ENCODE assay signal across 8 cellular contexts in the genomic region with DNA sequence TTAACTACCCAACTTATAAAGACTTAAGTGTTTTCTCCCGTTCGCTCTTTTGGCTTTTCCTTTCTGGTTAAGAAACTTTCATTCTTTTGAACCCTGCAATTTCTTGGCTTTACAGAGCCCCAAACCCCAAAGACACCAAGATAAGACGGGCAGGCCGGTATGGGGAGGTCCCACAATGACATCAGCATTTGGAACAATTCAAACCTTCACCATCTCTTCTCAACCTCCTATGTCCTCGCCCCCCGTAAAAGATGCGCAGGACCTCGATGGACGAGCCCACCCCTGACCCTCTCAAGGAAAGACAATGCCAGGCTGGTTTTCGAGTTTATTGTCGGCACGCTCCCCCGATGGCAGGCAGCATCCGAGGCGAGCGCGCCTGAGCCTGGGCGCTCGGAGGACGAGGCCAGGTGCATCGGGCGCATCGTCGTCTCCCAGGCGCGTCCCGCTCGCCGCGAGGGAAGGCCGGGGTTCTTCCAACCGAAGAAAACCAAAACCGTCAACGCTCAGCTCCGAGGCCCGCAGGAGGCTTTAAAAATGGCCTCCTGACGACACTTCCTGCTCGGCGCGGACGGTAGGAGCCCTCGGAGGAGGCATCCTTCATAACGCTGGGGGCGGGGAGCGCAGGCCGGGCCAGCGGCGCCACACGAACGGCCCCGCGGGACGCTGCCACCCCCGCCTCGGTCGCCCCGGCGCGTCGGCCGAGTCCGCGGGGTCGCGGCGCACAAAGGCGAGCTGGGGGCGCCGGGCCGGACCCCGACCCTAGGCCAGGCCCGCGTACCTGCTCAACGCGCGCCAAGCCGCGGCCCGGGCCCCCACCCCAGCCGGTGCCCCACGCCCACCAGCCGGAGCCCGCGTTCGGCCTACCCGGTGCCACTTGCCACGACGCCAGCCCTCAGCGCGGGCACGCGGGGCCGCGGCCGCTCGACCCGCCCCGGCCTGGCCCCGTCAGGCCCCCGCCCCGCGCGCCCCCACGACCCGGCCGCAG. TPM values are rescaled to one million over a fixed set of nuclear protein-coding genes. Genes with fewer than 3 reads are reported as not detected.
DNase-seq lines count a peak whose midpoint lies in the region; ATAC-seq and TF ChIP-seq lines count a peak whose summit lies in the region.

No MANE protein-coding gene starts in this region.

- H3K9me3 ChIP-seq in BE2C = peaks cover 3% of the 10 kb centered on the region
- no peaks in the 10 kb centered on the region for H3K9me3 ChIP-seq in iPS-20b (ENCODE audit: insufficient read depth, low read depth, low read length)

- in situ Hi-C loops in astrocyte of the spinal cord (cut with HindIII; ENCODE audit: low sequenced_read_pairs) = no loop called here

- DNase-seq in BE2C (peak; percentile 37), GM19240 (ENCODE audit: insufficient read length, low spot score) (peak; percentile 36), T-helper 22 cell (ENCODE audit: low read depth) (peak; percentile 26), astrocyte of the spinal cord (ENCODE audit: low read depth, low spot score) (peak; percentile 54), A172 (ENCODE audit: low spot score) (no peak)
- DNase-seq in stimulated activated CD4-positive, alpha-beta T cell treated with anti-CD3 and anti-CD28 coated beads, Interleukin-12 subunit alpha, Interleukin-12 subunit beta, amount 100 ng/mL, for 4 hours = peak; percentile 53

- H3K27me3 ChIP-seq in BE2C (no peaks in the 10 kb centered on the region), iPS-20b (ENCODE audit: insufficient read depth, low read length) (peaks cover 69% of the 10 kb centered on the region)

- H3K4me1 ChIP-seq in BE2C (no peaks in the 10 kb centered on the region), iPS-20b (ENCODE audit: insufficient read depth, low read length) (peaks cover 16% of the 10 kb centered on the region; the same call in 1 of the 2 replicates)

- H3K4me3 ChIP-seq in BE2C (ENCODE audit: low read depth, low read length) (peak overlapping the region; percentile 16), astrocyte of the spinal cord (ENCODE audit: low read depth, low read length) (peak overlapping the region; percentile 41), iPS-20b (ENCODE audit: low read length) (peak overlapping the region; percentile 72)

- TF ChIP-seq CTCF in BE2C (IDR thresholded peaks at IDR 0.05; ENCODE audit: low read depth, low read length) = no peak
- TF ChIP-seq CTCF in astrocyte of the spinal cord (IDR thresholded peaks at IDR 0.05; ENCODE audit: low read depth, low read length) = no peak

- peak; percentile 44 for ATAC-seq in HG03378 (IDR thresholded peaks at IDR 0.05; ENCODE audit: unreplicated experiment)

- H3K9ac ChIP-seq in iPS-20b (ENCODE audit: low read depth, low read length) = peak overlapping the region; percentile 76

- no peak overlapping the region for H3K27ac ChIP-seq in iPS-20b (ENCODE audit: low read length)

- H3K36me3 ChIP-seq in BE2C = no peaks in the 10 kb centered on the region
- H3K36me3 ChIP-seq in iPS-20b (ENCODE audit: insufficient read depth, low read depth, low read length) = peaks cover 26% of the 10 kb centered on the region

RNA-seq across cellular contexts. Expression of gene ZNF518B, which starts 0.7 kb away (rescaled TPM):
- 4.2 TPM for polyA plus RNA-seq in BE2C (2012; ENCODE audit: insufficient read depth, insufficient read length, low read depth)
- total RNA-seq in A172 (2014; rRNA removed; shearing (Covaris generic)) = 7.9 and 20.2 TPM in 2 replicates

Comparison
In these comparisons a context has a peak if more than half of its experiments do, and no peak if none do; other contexts are left out.
1. H3K4me3 ChIP-seq: peak in every context shown above with its lines; median percentile 72 in iPS-20b; 41 in astrocyte of the spinal cord; 16 in BE2C.